Comparison of ENCODE assay signal across 15 cellular contexts in genomic region chr4:103105558-103106356, GRCh38. TPM values are rescaled to one million over a fixed set of nuclear protein-coding genes. Genes with fewer than 3 reads are reported as not detected.
DNase-seq lines count a peak whose midpoint lies in the region; ATAC-seq, FAIRE-seq and TF ChIP-seq lines count a peak whose summit lies in the region.
"Had no signal": no experiment of that assay in that cellular context is flagged by ENCODE, and none has a peak within 500 bp of the region (broad histone marks: within the 10 kb centered on the region; RNA-seq: fewer than 3 reads in every experiment).

No MANE protein-coding gene starts in this region.

- FAIRE-seq in A204.1 (lab: Jason Lieb, UNC) = peak; percentile 87

- no peaks in the 10 kb centered on the region for H3K27me3 Mint-ChIP-seq in GM23338 (ENCODE audit: insufficient read depth, low read depth, poor library complexity)
- no peaks in the 10 kb centered on the region for H3K27me3 Mint-ChIP-seq in T-helper 2 cell treated with Interferon-gamma antibody and Interleukin-4, amounts not matched to agents 5 μg/mL and 100 μg/mL, for 36 hours (ENCODE audit: low read depth)

- H3K9me2 ChIP-seq in GM23338 (ENCODE audit: insufficient read depth) = no peaks in the 10 kb centered on the region

- peaks cover 44% of the 10 kb centered on the region for H3K36me3 Mint-ChIP-seq in GM23338 (ENCODE audit: low read depth)
- H3K36me3 Mint-ChIP-seq in T-helper 2 cell treated with Interferon-gamma antibody and Interleukin-4, amounts not matched to agents 5 μg/mL and 100 μg/mL, for 36 hours (ENCODE audit: low read depth) = peaks cover 37% of the 10 kb centered on the region

- TF ChIP-seq POLR2A in spleen (IDR thresholded peaks at IDR 0.05) = no peak

- DNase-seq in GM23338 (ENCODE audit: low spot score) (no peak), fibroblast of lung (ENCODE audit: low read depth in 2 of 2) (peak in 1 of 2 donors; percentile 29), HuH-7.5 (ENCODE audit: low spot score) (no peak), superior temporal gyrus (ENCODE audit: extremely low spot score) (no peak), spleen (no peak), NCI-H2227 (lab: John Stamatoyannopoulos, UW; ENCODE audit: unreplicated experiment) (no peak)
- DNase-seq in T-helper 2 cell treated with Interferon-gamma antibody and Interleukin-4, amounts not matched to agents 5 μg/mL and 100 μg/mL, for 36 hours (ENCODE audit: low spot score) = no peak
- DNase-seq: GOT3, Karpas-422, NCI-H187 treated with DMSO at 0.1 percent for 48 hours, NCI-H82, Peyer's patch, Right ventricle myocardium superior had no signal

- no peaks in the 10 kb centered on the region for H3K9me3 Mint-ChIP-seq in GM23338
- H3K9me3 Mint-ChIP-seq in T-helper 2 cell treated with Interferon-gamma antibody and Interleukin-4, amounts not matched to agents 5 μg/mL and 100 μg/mL, for 36 hours = no peaks in the 10 kb centered on the region

- no peak overlapping the region for H3K9ac ChIP-seq in fibroblast of lung (ENCODE audit: insufficient read depth, low read length)

- no peaks in the 10 kb centered on the region for H3K4me1 ChIP-seq in GM23338 (ENCODE audit: insufficient read depth)
- no peaks in the 10 kb centered on the region for H3K4me1 ChIP-seq in fibroblast of lung (ENCODE audit: control insufficient read depth, extremely low read depth, insufficient read depth, low read length)
- no peaks in the 10 kb centered on the region for H3K4me1 ChIP-seq in spleen
- H3K4me1 ChIP-seq: Peyer's patch had no signal

- H3K27ac ChIP-seq in GM23338 (ENCODE audit: low read depth) (0 out of 2 replicates have a peak overlapping the region, but pooled peaks have one; percentile 22), fibroblast of lung (ENCODE audit: insufficient read depth, low read length) (no peak overlapping the region), spleen (no peak overlapping the region)
- H3K27ac ChIP-seq: C4-2B, Peyer's patch had no signal

- H3K4me1 Mint-ChIP-seq in GM23338 = no peaks in the 10 kb centered on the region
- H3K4me1 Mint-ChIP-seq in T-helper 2 cell treated with Interferon-gamma antibody and Interleukin-4, amounts not matched to agents 5 μg/mL and 100 μg/mL, for 36 hours (ENCODE audit: low read depth) = peaks cover 7% of the 10 kb centered on the region

- ATAC-seq in GM23338 = no peak

- H3K36me3 ChIP-seq in GM23338 (ENCODE audit: insufficient read depth) (peaks cover 21% of the 10 kb centered on the region), fibroblast of lung (ENCODE audit: control insufficient read depth, insufficient read depth, low read length) (no peaks in the 10 kb centered on the region), spleen (peaks cover 0 to 33% (median 0%) of the 10 kb centered on the region in 6 donors)
- H3K36me3 ChIP-seq: Peyer's patch had no signal

- no peaks in the 10 kb centered on the region for H3F3A ChIP-seq in GM23338 (replicated peaks; ENCODE audit: low read depth)

- H3K4me2 ChIP-seq in GM23338 (no peak overlapping the region), fibroblast of lung (ENCODE audit: extremely low read depth, insufficient read depth, low read length) (no peak overlapping the region)

- TF ChIP-seq CTCF in GM23338 (conservative IDR thresholded peaks at IDR 0.05; ENCODE audit: low read depth in 2 of 2) (no peak), fibroblast of lung (conservative IDR thresholded peaks at IDR 0.05 in 1 of 2, IDR thresholded peaks at IDR 0.05 in 1 of 2; ENCODE audit: low read depth in 1 of 2, low read length in 2 of 2) (no peak), spleen (IDR thresholded peaks at IDR 0.05 in 8 of 11, conservative IDR thresholded peaks at IDR 0.05 in 3 of 11) (no peak)

- intact Hi-C loops in spleen (cut with DNase I; ENCODE audit: low total_unique reads) = no loop called here

- H3K9me3 ChIP-seq in fibroblast of lung (ENCODE audit: control insufficient read depth, insufficient read depth, low read depth, low read length) (no peaks in the 10 kb centered on the region), spleen (no peaks in the 10 kb centered on the region)
- H3K9me3 ChIP-seq: Peyer's patch had no signal

- 95 to 100% (median 99%) methylated on average over 2 of the region's 2 CpGs for WGBS in spleen, 5 donors

- peak overlapping the region; percentile 19; the same call in 1 of the 2 replicates for H3K27ac Mint-ChIP-seq in GM23338
- H3K27ac Mint-ChIP-seq in T-helper 2 cell treated with Interferon-gamma antibody and Interleukin-4, amounts not matched to agents 5 μg/mL and 100 μg/mL, for 36 hours = peak overlapping the region; percentile 74

- H3K4me3 Mint-ChIP-seq in GM23338 = no peak overlapping the region
- H3K4me3 Mint-ChIP-seq in T-helper 2 cell treated with Interferon-gamma antibody and Interleukin-4, amounts not matched to agents 5 μg/mL and 100 μg/mL, for 36 hours = peak overlapping the region; percentile 35

- H3K4me3 ChIP-seq in GM23338 = no peak overlapping the region
- H3K4me3 ChIP-seq in fibroblast of lung (replicated peaks in 1 of 4; ENCODE audit: control extremely low read depth in 1 of 4, insufficient read depth in 1 of 4, low read depth in 3 of 4, low read length in 4 of 4) = no peak overlapping the region
- H3K4me3 ChIP-seq in spleen = no peak overlapping the region
- H3K4me3 ChIP-seq: Peyer's patch had no signal

- H4K20me1 ChIP-seq in GM23338 (replicated peaks; ENCODE audit: insufficient read depth) = no peaks in the 10 kb centered on the region
- H4K20me1 ChIP-seq in fibroblast of lung (ENCODE audit: control insufficient read depth, extremely low read depth, insufficient read depth, low read length) = no peaks in the 10 kb centered on the region

- H2AFZ ChIP-seq in GM23338 = no peak overlapping the region
- H2AFZ ChIP-seq in fibroblast of lung (ENCODE audit: low read length) = peak overlapping the region; percentile 48

- H3K79me2 ChIP-seq in GM23338 (replicated peaks; ENCODE audit: insufficient read depth) (no peaks in the 10 kb centered on the region), fibroblast of lung (ENCODE audit: control insufficient read depth, insufficient read depth, low read length) (no peaks in the 10 kb centered on the region)

- H3K27me3 ChIP-seq in GM23338 (ENCODE audit: insufficient read depth) = no peaks in the 10 kb centered on the region
- no peaks in the 10 kb centered on the region for H3K27me3 ChIP-seq in fibroblast of lung (ENCODE audit: control insufficient read depth, insufficient read depth, low read length)
- no peaks in the 10 kb centered on the region for H3K27me3 ChIP-seq in spleen (replicated peaks in 1 of 7)
- H3K27me3 ChIP-seq: Peyer's patch had no signal

TF ChIP-seq in GM23338, 12 proteins besides CTCF, POLR2A, EP300 and RAD21:
- TF ChIP-seq EZH2 (IDR thresholded peaks at IDR 0.05; ENCODE audit: low read depth, unreplicated experiment) = no peak

RNA-seq across cellular contexts. Expression of gene BDH2, which starts 6.1 kb away (rescaled TPM):
- 36.5 and 60.0 TPM in 2 replicates for total RNA-seq in GM23338 (2014; rRNA removed; shearing (Covaris generic))
- polyA plus RNA-seq in GM23338 (2016; fragmentation: Nextera tagmentation; extraction: Ambion mirVana) (66.4 and 73.9 TPM in 2 replicates), fibroblast of lung (53.3 and 70.5 TPM in 2 replicates), spleen (10 to 100 TPM; 32.6 to 42.2 (median 41.8) TPM)
- total RNA-seq in fibroblast of lung (50.1 and 67.2 TPM in 2 replicates), spleen (10 to 100 TPM; 16.8 to 42.0 (median 36.8) TPM)
- 40.3 and 45.9 TPM in 2 replicates for polyA plus RNA-seq in fibroblast of lung (2012)
- polyA minus RNA-seq in fibroblast of lung (ENCODE audit: low replicate concordance) = 1.2 and 2.0 TPM in 2 replicates

RNA-seq across cellular contexts. Expression of gene SLC9B2, which starts 29.2 kb away (rescaled TPM):
- total RNA-seq in GM23338 (2014; rRNA removed; shearing (Covaris generic)) = 3.2 and 13.0 TPM in 2 replicates
- polyA plus RNA-seq in GM23338 (2016; fragmentation: Nextera tagmentation; extraction: Ambion mirVana) (4.4 TPM in 2 replicates), fibroblast of lung (12.9 and 14.8 TPM in 2 replicates), spleen (1 to 10 TPM; 6.4 to 9.2 (median 7.5) TPM)
- total RNA-seq in fibroblast of lung (16.9 and 17.5 TPM in 2 replicates), spleen (10 to 100 TPM; 10.1 to 17.0 (median 13.2) TPM)
- polyA plus RNA-seq in fibroblast of lung (2012) = 11.4 and 13.0 TPM in 2 replicates
- polyA minus RNA-seq in fibroblast of lung (ENCODE audit: low replicate concordance) = 2.3 and 4.9 TPM in 2 replicates
